ENCODE assay signal across 1 cellular context in the genomic region with DNA sequence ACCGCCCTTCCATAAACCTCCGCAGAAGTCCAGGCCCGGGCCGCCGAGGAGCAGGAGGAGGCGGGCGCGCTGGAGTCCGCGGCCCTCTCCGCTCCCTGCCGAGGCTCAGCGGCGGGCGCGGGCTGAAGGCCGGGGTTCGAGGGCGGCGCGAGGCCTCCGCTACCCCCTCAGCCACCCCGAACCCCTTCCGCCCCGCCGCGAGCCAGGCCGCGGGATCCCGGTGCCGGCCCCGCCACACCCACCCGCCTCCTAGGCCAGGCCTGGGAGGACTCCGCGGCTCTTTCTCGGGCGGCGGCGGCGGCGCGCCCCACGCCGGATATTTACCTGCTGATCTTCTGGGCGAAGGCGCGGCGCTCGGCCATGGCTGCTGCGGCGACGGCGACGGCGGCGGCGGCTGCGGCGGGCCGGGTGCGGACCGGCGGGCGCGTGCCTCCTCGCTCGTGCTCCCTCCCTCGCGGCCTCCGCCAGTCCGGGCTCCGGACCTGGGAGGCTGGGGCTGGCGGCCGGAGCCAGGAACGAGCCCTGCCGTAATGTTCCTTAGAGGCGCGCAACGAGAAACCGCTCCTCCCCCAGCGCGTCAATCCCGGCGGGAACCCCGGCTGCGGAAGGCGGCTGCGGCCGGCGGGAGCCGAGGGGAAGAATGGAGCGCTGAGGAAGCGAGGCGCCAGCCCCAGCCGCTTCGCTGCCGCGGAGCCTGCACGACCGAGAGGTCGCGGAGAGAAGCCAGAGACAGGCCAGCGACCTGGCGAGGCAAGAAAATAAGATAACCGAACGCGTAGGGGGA.
TF ChIP-seq lines count a peak whose summit lies in the region.

Gene DOCK7, minus strand, starts transcription at position 484 of the 784 bp plus-strand sequence. Its CDS starts 122 bp downstream, at position 362.

TF ChIP-seq in WTC11, 78 proteins besides CTCF, POLR2A, EP300 and RAD21 (continued from another document):
- 0 out of 2 replicates have a peak, but pooled peaks have one; percentile 60 for TF ChIP-seq ETV6 (CRISPR knock-in tag; IDR thresholded peaks at IDR 0.05)
- TF ChIP-seq TCF7 (CRISPR knock-in tag; IDR thresholded peaks at IDR 0.05; ENCODE audit: low read depth) = 0 out of 2 replicates have a peak, but pooled peaks have one; percentile 71
- TF ChIP-seq ZNF263 (CRISPR knock-in tag; IDR thresholded peaks at IDR 0.05; ENCODE audit: low read depth) = peak; percentile 54
- TF ChIP-seq FOXP4 (CRISPR knock-in tag; IDR thresholded peaks at IDR 0.05) = no peak
- no peak for TF ChIP-seq MYBL2 (CRISPR knock-in tag; IDR thresholded peaks at IDR 0.05)
- no peak for TF ChIP-seq ZNF317 (CRISPR knock-in tag; IDR thresholded peaks at IDR 0.05; ENCODE audit: borderline replicate concordance, low read depth)
- TF ChIP-seq SMAD3 (CRISPR knock-in tag; IDR thresholded peaks at IDR 0.05; ENCODE audit: borderline replicate concordance) = no peak; the same call in 1 of the 2 replicates
- TF ChIP-seq ESRRA (CRISPR knock-in tag; IDR thresholded peaks at IDR 0.05; ENCODE audit: borderline replicate concordance) = no peak
- no peak for TF ChIP-seq ATF6 (CRISPR knock-in tag; IDR thresholded peaks at IDR 0.05)
- TF ChIP-seq ZNF138 (CRISPR knock-in tag; conservative IDR thresholded peaks at IDR 0.05) = peak; percentile 80; the same call in 1 of the 2 replicates
- 0 out of 2 replicates have a peak, but pooled peaks have one; percentile 33 for TF ChIP-seq CREB1 (CRISPR knock-in tag; IDR thresholded peaks at IDR 0.05)
- TF ChIP-seq IRF2 (CRISPR knock-in tag; IDR thresholded peaks at IDR 0.05; ENCODE audit: borderline replicate concordance, low read depth) = no peak
- 0 out of 2 replicates have a peak, but pooled peaks have one; percentile 56 for TF ChIP-seq ARID4B (CRISPR knock-in tag; IDR thresholded peaks at IDR 0.05; ENCODE audit: borderline replicate concordance)
- no peak for TF ChIP-seq PRDM15 (CRISPR knock-in tag; IDR thresholded peaks at IDR 0.05)
- peak; percentile 90 for TF ChIP-seq TEAD1 (CRISPR knock-in tag; IDR thresholded peaks at IDR 0.05)
